1 cellular context compared by ENCODE assay signal in the genomic region with DNA sequence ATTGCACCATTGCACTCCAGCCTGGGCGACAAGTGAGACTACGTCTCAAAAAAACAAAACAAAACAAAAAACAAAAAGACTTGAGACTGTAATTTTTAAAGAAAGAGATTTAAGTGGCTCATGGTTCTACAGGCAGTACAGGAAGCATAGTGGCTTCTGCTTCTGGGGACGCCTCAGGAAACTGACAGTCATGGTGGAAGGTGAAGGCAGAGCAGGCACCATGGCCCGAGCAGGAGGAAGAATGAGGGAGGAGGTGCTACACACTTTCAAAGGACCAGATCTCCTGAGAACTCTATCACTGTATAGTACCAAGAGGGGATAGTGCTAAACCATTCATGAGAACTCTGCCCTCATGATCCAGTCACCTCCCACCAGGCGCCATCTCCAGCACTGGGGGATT.
TF ChIP-seq lines count a peak whose summit lies in the region.

No MANE protein-coding gene starts in this region.

TF ChIP-seq in GM12878, 131 proteins besides CTCF, POLR2A, EP300 and RAD21:
- no peak for TF ChIP-seq ZZZ3 (IDR thresholded peaks at IDR 0.05; ENCODE audit: control insufficient read depth, insufficient read length, low read depth)
- no peak for TF ChIP-seq CHD4 (IDR thresholded peaks at IDR 0.05)
- no peak for TF ChIP-seq JUNB (IDR thresholded peaks at IDR 0.05)
- no peak for TF ChIP-seq NR2F1 (conservative IDR thresholded peaks at IDR 0.05)
- TF ChIP-seq PAX5 (IDR thresholded peaks at IDR 0.05; ENCODE audit: borderline replicate concordance, low read depth, low read length): no peak
- TF ChIP-seq ZNF622 (IDR thresholded peaks at IDR 0.05): no peak
- TF ChIP-seq MTA3 (IDR thresholded peaks at IDR 0.05; ENCODE audit: borderline replicate concordance, low read length): no peak
- TF ChIP-seq CEBPB (IDR thresholded peaks at IDR 0.05; ENCODE audit: borderline replicate concordance in 1 of 2, low read depth in 2 of 2, low read length in 2 of 2): no peak
- TF ChIP-seq HDAC2 (IDR thresholded peaks at IDR 0.05): no peak
- TF ChIP-seq ZNF687 (IDR thresholded peaks at IDR 0.05): no peak
- TF ChIP-seq, protein P1, sequence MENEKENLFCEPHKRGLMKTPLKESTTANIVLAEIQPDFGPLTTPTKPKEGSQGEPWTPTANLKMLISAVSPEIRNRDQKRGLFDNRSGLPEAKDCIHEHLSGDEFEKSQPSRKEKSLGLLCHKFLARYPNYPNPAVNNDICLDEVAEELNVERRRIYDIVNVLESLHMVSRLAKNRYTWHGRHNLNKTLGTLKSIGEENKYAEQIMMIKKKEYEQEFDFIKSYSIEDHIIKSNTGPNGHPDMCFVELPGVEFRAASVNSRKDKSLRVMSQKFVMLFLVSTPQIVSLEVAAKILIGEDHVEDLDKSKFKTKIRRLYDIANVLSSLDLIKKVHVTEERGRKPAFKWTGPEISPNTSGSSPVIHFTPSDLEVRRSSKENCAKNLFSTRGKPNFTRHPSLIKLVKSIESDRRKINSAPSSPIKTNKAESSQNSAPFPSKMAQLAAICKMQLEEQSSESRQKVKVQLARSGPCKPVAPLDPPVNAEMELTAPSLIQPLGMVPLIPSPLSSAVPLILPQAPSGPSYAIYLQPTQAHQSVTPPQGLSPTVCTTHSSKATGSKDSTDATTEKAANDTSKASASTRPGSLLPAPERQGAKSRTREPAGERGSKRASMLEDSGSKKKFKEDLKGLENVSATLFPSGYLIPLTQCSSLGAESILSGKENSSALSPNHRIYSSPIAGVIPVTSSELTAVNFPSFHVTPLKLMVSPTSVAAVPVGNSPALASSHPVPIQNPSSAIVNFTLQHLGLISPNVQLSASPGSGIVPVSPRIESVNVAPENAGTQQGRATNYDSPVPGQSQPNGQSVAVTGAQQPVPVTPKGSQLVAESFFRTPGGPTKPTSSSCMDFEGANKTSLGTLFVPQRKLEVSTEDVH (IDR thresholded peaks at IDR 0.05; ENCODE audit: low read depth, partially characterized antibody): no peak
- TF ChIP-seq POU2F2 (IDR thresholded peaks at IDR 0.05; ENCODE audit: borderline replicate concordance, low read depth, low read length): no peak
- no peak for TF ChIP-seq RUNX3 (IDR thresholded peaks at IDR 0.05; ENCODE audit: low read length)
- no peak for TF ChIP-seq BHLHE40 (IDR thresholded peaks at IDR 0.05; ENCODE audit: borderline replicate concordance in 1 of 2, low read depth in 2 of 2, low read length in 1 of 2)
- TF ChIP-seq IKZF2 (IDR thresholded peaks at IDR 0.05): no peak
- no peak for TF ChIP-seq KAT2A (conservative IDR thresholded peaks at IDR 0.05; ENCODE audit: control insufficient read depth, low read depth, low read length)
- no peak for TF ChIP-seq RELA (IDR thresholded peaks at IDR 0.05; ENCODE audit: borderline replicate concordance, partially characterized antibody)
- no peak for TF ChIP-seq ZBTB33 (IDR thresholded peaks at IDR 0.05)
- TF ChIP-seq TARDBP (IDR thresholded peaks at IDR 0.05; ENCODE audit: borderline replicate concordance): no peak
- no peak for TF ChIP-seq TCF12 (IDR thresholded peaks at IDR 0.05; ENCODE audit: low read depth, low read length)
TF ChIP-seq in GM12878: peak in this region for 0.
